ENCODE assay signal across 8 cellular contexts in genomic region chr3:14124223-14124614, GRCh38. TPM values are rescaled to one million over a fixed set of nuclear protein-coding genes. Genes with fewer than 3 reads are reported as not detected.
DNase-seq lines count a peak whose midpoint lies in the region; ATAC-seq and TF ChIP-seq lines count a peak whose summit lies in the region.

No MANE protein-coding gene starts in this region.

- peak overlapping the region; percentile 92 to 93 for H3K27ac Mint-ChIP-seq in natural killer cell

- H3K9me3 ChIP-seq in A673 (ENCODE audit: low read depth, low read length, poor library complexity, severe bottlenecking) (no peaks in the 10 kb centered on the region), suprapubic skin (no peaks in the 10 kb centered on the region)

- H3K36me3 Mint-ChIP-seq in activated T-cell treated with anti-CD3 and anti-CD28 coated beads, Interleukin-2, amount 50 U/mL, for 4 hours (ENCODE audit: insufficient read depth): peaks cover 43% of the 10 kb centered on the region
- H3K36me3 Mint-ChIP-seq in natural killer cell: peaks cover 8% of the 10 kb centered on the region

- H3K36me3 ChIP-seq in A673 (ENCODE audit: insufficient read depth, low read length, poor library complexity, severe bottlenecking) (peaks cover 20% of the 10 kb centered on the region), suprapubic skin (peaks cover 20% of the 10 kb centered on the region)

- no peaks in the 10 kb centered on the region for H3K9me3 Mint-ChIP-seq in activated T-cell treated with anti-CD3 and anti-CD28 coated beads, Interleukin-2, amount 50 U/mL, for 4 hours
- no peaks in the 10 kb centered on the region for H3K9me3 Mint-ChIP-seq in natural killer cell

- H3K27me3 ChIP-seq in A673 (replicated peaks; ENCODE audit: insufficient read depth, low read depth, low read length, poor library complexity) (no peaks in the 10 kb centered on the region), suprapubic skin (no peaks in the 10 kb centered on the region)

- no peaks in the 10 kb centered on the region for H3K27me3 Mint-ChIP-seq in activated T-cell treated with anti-CD3 and anti-CD28 coated beads, Interleukin-2, amount 50 U/mL, for 4 hours (ENCODE audit: low read depth)
- no peaks in the 10 kb centered on the region for H3K27me3 Mint-ChIP-seq in natural killer cell (ENCODE audit: low read depth in 2 of 2)

- H3K4me3 ChIP-seq in A673 (ENCODE audit: low read depth, low read length, poor library complexity, severe bottlenecking) (peak overlapping the region; percentile 90), suprapubic skin (peak overlapping the region; percentile 99)

- POLR2A ChIA-PET in A673 (lab: Charles Lee; ENCODE audit: low non-redundant PET): no interaction called here

- CTCF ChIA-PET in A673 (lab: Charles Lee): interaction anchor here (1.4 to 3.0 kb wide), 2 partner anchors 21 to 227 kb away, joined by 4 to 18 read pairs; no protein-coding TSS in a partner anchor

- H3K4me1 ChIP-seq in A673 (ENCODE audit: insufficient read depth, low read length, poor library complexity, severe bottlenecking): peaks cover 21% of the 10 kb centered on the region
- peaks cover 62% of the 10 kb centered on the region for H3K4me1 ChIP-seq in suprapubic skin

- no peak for TF ChIP-seq CTCF in A673 (conservative IDR thresholded peaks at IDR 0.05; ENCODE audit: low read depth, low read length)
- no peak for TF ChIP-seq CTCF in natural killer cell (IDR thresholded peaks at IDR 0.05)
- no peak for TF ChIP-seq CTCF in suprapubic skin (IDR thresholded peaks at IDR 0.05)

- H3K27ac ChIP-seq in A673 (ENCODE audit: low read depth, low read length, poor library complexity, severe bottlenecking): peak overlapping the region; percentile 83
- peak overlapping the region; percentile 100 for H3K27ac ChIP-seq in suprapubic skin

- DNase-seq in A673 (ENCODE audit: low spot score) (peak; percentile 40), NOMO-1 (lab: John Stamatoyannopoulos, UW; ENCODE audit: unreplicated experiment in 2 of 2) (peak; percentile 74 to 82), fibroblast of gingiva (ENCODE audit: low read depth) (peak; percentile 52), natural killer cell (no peak), suprapubic skin (ENCODE audit: low spot score in 2 of 2) (peak; percentile 83 to 90)
- DNase-seq in activated T-cell treated with anti-CD3 and anti-CD28 coated beads, Interleukin-2, amount 50 U/mL, for 4 hours: peak; percentile 65

- TF ChIP-seq POLR2A in GM18526 (IDR thresholded peaks at IDR 0.05; ENCODE audit: extremely low read depth, insufficient read length) (peak; percentile 48), suprapubic skin (IDR thresholded peaks at IDR 0.05) (no peak)

- peaks cover 56% of the 10 kb centered on the region for H3K4me1 Mint-ChIP-seq in activated T-cell treated with anti-CD3 and anti-CD28 coated beads, Interleukin-2, amount 50 U/mL, for 4 hours (ENCODE audit: low read depth)
- H3K4me1 Mint-ChIP-seq in natural killer cell: peaks cover 50 to 54% of the 10 kb centered on the region in 2 donors

- WGBS in suprapubic skin: 0% methylated on average over 12 of the region's 37 CpGs

- no peak for TF ChIP-seq EP300 in suprapubic skin (IDR thresholded peaks at IDR 0.05)

- peak overlapping the region; percentile 97 for H3K4me3 Mint-ChIP-seq in activated T-cell treated with anti-CD3 and anti-CD28 coated beads, Interleukin-2, amount 50 U/mL, for 4 hours
- peak overlapping the region; percentile 96 for H3K4me3 Mint-ChIP-seq in natural killer cell

- ATAC-seq in HG03060 (IDR thresholded peaks at IDR 0.05; ENCODE audit: low read depth, unreplicated experiment) (peak; percentile 20), natural killer cell (peak in 2 of 3 donors; percentile 41 to 43)
- peak; percentile 40 to 45 for ATAC-seq in activated T-cell treated with anti-CD3 and anti-CD28 coated beads, Interleukin-2, amount 50 U/mL, for 4 hours

- intact Hi-C loops in A673 (cut with micrococcal nuclease; ENCODE audit: unreplicated experiment): no loop called here
- intact Hi-C loops in natural killer cell (cut with micrococcal nuclease): loop anchor here (1.0 kb wide), 2 partner anchors 54 to 229 kb away; partner anchors contain the start of genes LSM3 and XPC

- no TSS peak for BruUV-seq in A673 (replicated peaks; lab: Mats Ljungman, UMichigan)

RNA-seq across cellular contexts. Expression of gene CHCHD4, which starts 0.5 kb away (rescaled TPM):
- total RNA-seq in A673 (2021): 30.3 and 33.5 TPM in 2 replicates
- total RNA-seq in activated T-cell treated with anti-CD3 and anti-CD28 coated beads, Interleukin-2, amount 50 U/mL, for 4 hours: 10 to 100 TPM; 18.6 to 25.4 (median 24.2) TPM
- total RNA-seq in natural killer cell: 1 to 10 TPM; 2.1 to 4.3 (median 3.4) TPM
- total RNA-seq in suprapubic skin: 10 to 100 TPM; 11.3 to 16.7 (median 12.5) TPM

RNA-seq across cellular contexts. Expression of gene TMEM43, which starts 0.6 kb away (rescaled TPM):
- total RNA-seq in A673 (2021): 50.8 and 55.6 TPM in 2 replicates
- 10 to 100 TPM; 40.3 to 48.4 (median 45.1) TPM for total RNA-seq in activated T-cell treated with anti-CD3 and anti-CD28 coated beads, Interleukin-2, amount 50 U/mL, for 4 hours
- 10 to 100 TPM; 49.5 to 61.1 (median 54.1) TPM for total RNA-seq in natural killer cell
- total RNA-seq in suprapubic skin: 100 to 1,000 TPM; 206 to 237 (median 219) TPM

RNA-seq across cellular contexts. Expression of gene XPC, which starts 54.2 kb away (rescaled TPM):
- total RNA-seq in A673 (2021) (57.2 and 58.2 TPM in 2 replicates), natural killer cell (10 to 100 TPM; 45.5 to 62.1 (median 50.0) TPM), suprapubic skin (100 to 1,000 TPM in 1 of 4 donors, 10 to 100 TPM in 3; 49.7 to 176 (median 66.4) TPM)
- total RNA-seq in activated T-cell treated with anti-CD3 and anti-CD28 coated beads, Interleukin-2, amount 50 U/mL, for 4 hours: 10 to 100 TPM; 20.6 to 25.9 (median 23.5) TPM

RNA-seq across cellular contexts. Expression of gene LSM3, which starts 54.4 kb away (rescaled TPM):
- 24.3 and 29.4 TPM in 2 replicates for total RNA-seq in A673 (2021)
- 10 to 100 TPM; 19.8 to 21.9 (median 20.9) TPM for total RNA-seq in activated T-cell treated with anti-CD3 and anti-CD28 coated beads, Interleukin-2, amount 50 U/mL, for 4 hours
- 1 to 10 TPM; 7.6 to 9.1 (median 8.9) TPM for total RNA-seq in natural killer cell
- total RNA-seq in suprapubic skin: 10 to 100 TPM in 1 of 4 donors, 1 to 10 TPM in 3; 5.5 to 10.7 (median 8.9) TPM
